Comparison of ENCODE assay signal across 24 cellular contexts in genomic region chr5:149303210-149303609, GRCh38. TPM values are rescaled to one million over a fixed set of nuclear protein-coding genes. Genes with fewer than 3 reads are reported as not detected.
DNase-seq lines count a peak whose midpoint lies in the region; ATAC-seq, FAIRE-seq and TF ChIP-seq lines count a peak whose summit lies in the region.
"Had no signal": no experiment of that assay in that cellular context is flagged by ENCODE, and none has a peak within 500 bp of the region (broad histone marks: within the 10 kb centered on the region; RNA-seq: fewer than 3 reads in every experiment).

No MANE protein-coding gene starts in this region.

- no peak overlapping the region for H2AK5ac ChIP-seq in IMR-90 (ENCODE audit: low read depth, low read length)

- no peak overlapping the region for H3K18ac ChIP-seq in IMR-90 (ENCODE audit: low read depth, low read length)

- H3K4ac ChIP-seq in IMR-90 (ENCODE audit: low read depth, low read length): no peak overlapping the region

- no peak overlapping the region for H2BK120ac ChIP-seq in IMR-90 (ENCODE audit: low read depth, low read length)

- in situ Hi-C loops in IMR-90 (cut with MboI; ENCODE audit: low sequenced_read_pairs): no loop called here

- H3K56ac ChIP-seq in IMR-90 (ENCODE audit: extremely low read depth, insufficient read depth, low read length): no peak overlapping the region

- DNase-seq in left ventricle myocardium inferior (no peak), Right ventricle myocardium superior (no peak), IMR-90 (peak; percentile 87), astrocyte (ENCODE audit: low read depth) (no peak), iris pigment epithelial cell (ENCODE audit: low read depth) (peak; percentile 55), NCI-H69 (lab: John Stamatoyannopoulos, UW) (no peak), Calu3 (no peak), GM12891 (ENCODE audit: insufficient read length, low spot score) (no peak)
- DNase-seq: BE2C; C1 segment of cervical spinal cord; CD4-positive, alpha-beta memory T cell; CD4-positive, CD25-positive, alpha-beta regulatory T cell; CD8-positive, alpha-beta memory T cell; COR-L47; DMS79 treated with DMSO at 0.1 percent for 48 hours; GF-D8 had no signal

- H3K9me3 Mint-ChIP-seq in astrocyte (ENCODE audit: unreplicated experiment) (no peaks in the 10 kb centered on the region), Calu3 (ENCODE audit: low read depth, unreplicated experiment) (no peaks in the 10 kb centered on the region)
- H3K9me3 Mint-ChIP-seq: CD14-positive monocyte; CD4-positive, alpha-beta memory T cell; CD4-positive, CD25-positive, alpha-beta regulatory T cell; CD8-positive, alpha-beta memory T cell had no signal

- no peak overlapping the region for H4K5ac ChIP-seq in IMR-90 (ENCODE audit: low read depth, low read length)

- no CpG with 5 or more reads among the region's 4 CpGs for WGBS in IMR-90 (ENCODE audit: extremely low coverage in 2 of 2, insufficient read length in 1 of 2), 2 experiments

- H3K9me3 ChIP-seq in left ventricle myocardium inferior (replicated peaks): no peaks in the 10 kb centered on the region
- H3K9me3 ChIP-seq in IMR-90 (ENCODE audit: control insufficient read depth, insufficient read depth, low read length): no peaks in the 10 kb centered on the region
- no peaks in the 10 kb centered on the region for H3K9me3 ChIP-seq in astrocyte (ENCODE audit: insufficient read depth, low read depth, low read length)
- H3K9me3 ChIP-seq: A549, BE2C, BLaER1 had no signal

- H4K91ac ChIP-seq in IMR-90 (ENCODE audit: insufficient read depth, low read depth, low read length): no peak overlapping the region

- peaks cover 4% of the 10 kb centered on the region for H3K4me1 Mint-ChIP-seq in astrocyte (ENCODE audit: low read depth, unreplicated experiment)
- no peaks in the 10 kb centered on the region for H3K4me1 Mint-ChIP-seq in Calu3 (ENCODE audit: low read depth, unreplicated experiment)
- H3K4me1 Mint-ChIP-seq: CD4-positive, alpha-beta memory T cell; CD8-positive, alpha-beta memory T cell had no signal

- H3K9me1 ChIP-seq in IMR-90 (ENCODE audit: insufficient read depth, low read length): peaks cover 14% of the 10 kb centered on the region

- no peaks in the 10 kb centered on the region for H3K79me2 ChIP-seq in astrocyte (ENCODE audit: insufficient read depth, low read length)

- CTCF ChIA-PET in IMR-90 (lab: Yijun Ruan, JAX): no interaction called here
- CTCF ChIA-PET in Calu3 (lab: Charles Lee): no interaction called here

- no peak for TF ChIP-seq POLR2A in IMR-90 (IDR thresholded peaks at IDR 0.05; ENCODE audit: low read depth, low read length)
- TF ChIP-seq POLR2A in GM12891 (IDR thresholded peaks at IDR 0.05; ENCODE audit: low read depth, low read length): no peak

- H3K4me2 ChIP-seq in IMR-90 (ENCODE audit: low read depth, low read length): no peak overlapping the region
- no peak overlapping the region for H3K4me2 ChIP-seq in astrocyte (ENCODE audit: low read length)
- H3K4me2 ChIP-seq: A549 had no signal

- H2BK15ac ChIP-seq in IMR-90 (ENCODE audit: low read depth, low read length): no peak overlapping the region

- H3K27me3 Mint-ChIP-seq in astrocyte (ENCODE audit: low read depth, unreplicated experiment) (peaks cover 2% of the 10 kb centered on the region), Calu3 (ENCODE audit: unreplicated experiment) (no peaks in the 10 kb centered on the region)

- peaks cover 67% of the 10 kb centered on the region for H3K36me3 ChIP-seq in left ventricle myocardium inferior
- H3K36me3 ChIP-seq in IMR-90 (ENCODE audit: control insufficient read depth, insufficient read depth, low read length): no peaks in the 10 kb centered on the region
- H3K36me3 ChIP-seq in astrocyte (ENCODE audit: insufficient read depth, low read length): no peaks in the 10 kb centered on the region
- H3K36me3 ChIP-seq: BE2C, BLaER1 had no signal

- BruUV-seq in IMR-90 (replicated peaks; lab: Mats Ljungman, UMichigan): no TSS peak
- BruUV-seq in Calu3 (replicated peaks; lab: Mats Ljungman, UMichigan): no TSS peak

- H3K27ac Mint-ChIP-seq in astrocyte (ENCODE audit: unreplicated experiment) (no peak overlapping the region), Calu3 (ENCODE audit: unreplicated experiment) (no peak overlapping the region)
- H3K27ac Mint-ChIP-seq: CD4-positive, CD25-positive, alpha-beta regulatory T cell; CD8-positive, alpha-beta memory T cell had no signal

- dilution Hi-C loops in IMR-90 (cut with HindIII; ENCODE audit: low sequenced_read_pairs, unreplicated experiment): no loop called here

- H2AK9ac ChIP-seq in IMR-90 (replicated peaks; ENCODE audit: low read depth, low read length, poor library complexity): no peak overlapping the region

- POLR2A ChIA-PET in IMR-90 (lab: Charles Lee; ENCODE audit: unreplicated experiment): no interaction called here

- no peak overlapping the region for H4K8ac ChIP-seq in IMR-90 (ENCODE audit: low read depth in 2 of 2, low read length in 2 of 2)

- H3K4me1 ChIP-seq in left ventricle myocardium inferior: peaks cover 73% of the 10 kb centered on the region
- peaks cover 4% of the 10 kb centered on the region for H3K4me1 ChIP-seq in IMR-90 (ENCODE audit: control insufficient read depth, insufficient read depth, low read length)
- H3K4me1 ChIP-seq in astrocyte (ENCODE audit: insufficient read depth, low read length): no peaks in the 10 kb centered on the region
- H3K4me1 ChIP-seq: A549, BE2C had no signal

- no peak overlapping the region for H2BK20ac ChIP-seq in IMR-90 (ENCODE audit: low read depth, low read length)

- no peaks in the 10 kb centered on the region for H3K79me1 ChIP-seq in IMR-90 (ENCODE audit: low read depth in 1 of 2, low read length in 2 of 2)

- TF ChIP-seq CTCF in left ventricle myocardium inferior (IDR thresholded peaks at IDR 0.05; ENCODE audit: borderline replicate concordance): no peak
- no peak for TF ChIP-seq CTCF in IMR-90 (conservative IDR thresholded peaks at IDR 0.05; ENCODE audit: low read depth, low read length)
- no peak for TF ChIP-seq CTCF in astrocyte (IDR thresholded peaks at IDR 0.05; ENCODE audit: insufficient read depth, low read depth, low read length)
- no peak for TF ChIP-seq CTCF in Calu3 (IDR thresholded peaks at IDR 0.05; ENCODE audit: unreplicated experiment)

- TF ChIP-seq RAD21 in IMR-90 (IDR thresholded peaks at IDR 0.05; ENCODE audit: low read length): no peak

- ATAC-seq in Right ventricle myocardium superior (ENCODE audit: poor library complexity) (no peak), IMR-90 (ENCODE audit: low read depth) (peak; percentile 79)
- ATAC-seq: A549 had no signal

- no peak overlapping the region for H2AFZ ChIP-seq in IMR-90 (replicated peaks; ENCODE audit: low read length, poor library complexity)
- no peak overlapping the region for H2AFZ ChIP-seq in astrocyte (ENCODE audit: low read depth, low read length)

- H2BK5ac ChIP-seq in IMR-90 (ENCODE audit: low read depth, low read length, poor library complexity, severe bottlenecking): no peak overlapping the region

- no peak overlapping the region for H3K23ac ChIP-seq in IMR-90 (ENCODE audit: low read depth, low read length)

- no peaks in the 10 kb centered on the region for H3K27me3 ChIP-seq in left ventricle myocardium inferior (ENCODE audit: low read depth)
- no peaks in the 10 kb centered on the region for H3K27me3 ChIP-seq in IMR-90 (ENCODE audit: control insufficient read depth, insufficient read depth, low read length)
- no peaks in the 10 kb centered on the region for H3K27me3 ChIP-seq in astrocyte (ENCODE audit: insufficient read depth, low read length)
- H3K27me3 ChIP-seq: BE2C, BLaER1 had no signal

- H3K4me3 ChIP-seq in left ventricle myocardium inferior (no peak overlapping the region), IMR-90 (ENCODE audit: insufficient read depth, low read depth, low read length) (no peak overlapping the region), astrocyte (ENCODE audit: insufficient read depth, low read depth, low read length) (no peak overlapping the region)
- H3K4me3 ChIP-seq: A549, BLaER1 had no signal

- H3K36me3 Mint-ChIP-seq in astrocyte (ENCODE audit: low read depth, unreplicated experiment) (peaks cover 6% of the 10 kb centered on the region), Calu3 (ENCODE audit: insufficient read depth, unreplicated experiment) (no peaks in the 10 kb centered on the region)
- H3K36me3 Mint-ChIP-seq: CD14-positive monocyte; CD4-positive, alpha-beta memory T cell; CD4-positive, CD25-positive, alpha-beta regulatory T cell; CD8-positive, alpha-beta memory T cell had no signal

- intact Hi-C loops in left ventricle myocardium inferior (cut with micrococcal nuclease): no loop called here
- intact Hi-C loops in Right ventricle myocardium superior (cut with DNase I): no loop called here
- intact Hi-C loops in IMR-90 (cut with micrococcal nuclease): no loop called here
- intact Hi-C loops in Calu3 (cut with micrococcal nuclease; ENCODE audit: unreplicated experiment): no loop called here

- no peak overlapping the region for H3K9ac ChIP-seq in IMR-90 (ENCODE audit: low read depth, low read length)
- H3K9ac ChIP-seq in astrocyte (ENCODE audit: low read length): no peak overlapping the region

- no peak overlapping the region for H3K4me3 Mint-ChIP-seq in astrocyte (ENCODE audit: unreplicated experiment)
- H3K4me3 Mint-ChIP-seq in Calu3 (ENCODE audit: low read depth, unreplicated experiment): no peak overlapping the region
- H3K4me3 Mint-ChIP-seq: CD14-positive monocyte; CD4-positive, alpha-beta memory T cell; CD4-positive, CD25-positive, alpha-beta regulatory T cell; CD8-positive, alpha-beta memory T cell had no signal

- H4K20me1 ChIP-seq in IMR-90 (ENCODE audit: insufficient read depth, low read length) (no peaks in the 10 kb centered on the region), astrocyte (ENCODE audit: insufficient read depth, low read length) (no peaks in the 10 kb centered on the region)
- H4K20me1 ChIP-seq: BLaER1 had no signal

- H3K27ac ChIP-seq in left ventricle myocardium inferior (replicated peaks) (peak overlapping the region; percentile 92), IMR-90 (ENCODE audit: insufficient read depth, low read length) (no peak overlapping the region), astrocyte (ENCODE audit: low read depth, low read length) (no peak overlapping the region)
- H3K27ac ChIP-seq: 22Rv1, A549 had no signal

- no peak overlapping the region for H3K14ac ChIP-seq in IMR-90 (replicated peaks; ENCODE audit: low read depth, low read length)

- peak; percentile 55 for FAIRE-seq in astrocyte (lab: Jason Lieb, UNC)
- FAIRE-seq in GM12891 (lab: Jason Lieb, UNC): no peak
- FAIRE-seq: A549, D721Med, G401.6, GM12892, GM18507 had no signal

RNA-seq across cellular contexts. Expression of gene AFAP1L1, which starts 31.6 kb away (rescaled TPM):
- total RNA-seq in left ventricle myocardium inferior: 40.6 TPM
- total RNA-seq in Right ventricle myocardium superior: 42.2 TPM
- total RNA-seq in IMR-90 (2012; rRNA removed): 5.3 and 5.7 TPM in 2 replicates
- polyA plus RNA-seq in IMR-90 (2012; rRNA removed): 2.9 and 3.3 TPM in 2 replicates
- polyA plus RNA-seq in IMR-90 (2012; cell fraction: cytosol; rRNA removed): 2.4 and 2.9 TPM in 2 replicates
- polyA plus RNA-seq in IMR-90 (2012; cell fraction: nucleus; rRNA removed; ENCODE audit: low replicate concordance): 2.3 and 2.4 TPM in 2 replicates
- 7.6 and 8.3 TPM in 2 replicates for total RNA-seq in astrocyte
- total RNA-seq in Calu3 (2022): 7.8 and 10.3 TPM in 2 replicates
- 0.05 TPM for polyA plus RNA-seq in GM12891 (2012; ENCODE audit: low read depth, missing spikeins)
- total RNA-seq: CD4-positive, alpha-beta memory T cell; CD4-positive, CD25-positive, alpha-beta regulatory T cell had no signal
- polyA plus RNA-seq: CD14-positive monocyte; CD4-positive, alpha-beta memory T cell; CD8-positive, alpha-beta memory T cell had no signal

RNA-seq across cellular contexts. Expression of gene GRPEL2, which starts 42.1 kb away (rescaled TPM):
- total RNA-seq in left ventricle myocardium inferior (7.6 TPM), Right ventricle myocardium superior (9.0 TPM), IMR-90 (2012; rRNA removed) (18.1 and 30.3 TPM in 2 replicates), astrocyte (26.0 and 30.0 TPM in 2 replicates), Calu3 (2022) (28.2 and 31.0 TPM in 2 replicates)
- 4.8 and 6.2 TPM in 2 replicates for polyA plus RNA-seq in IMR-90 (2012; rRNA removed)
- 1.7 and 2.5 TPM in 2 replicates for polyA plus RNA-seq in IMR-90 (2012; cell fraction: cytosol; rRNA removed)
- 4.7 and 6.4 TPM in 2 replicates for polyA plus RNA-seq in IMR-90 (2012; cell fraction: nucleus; rRNA removed; ENCODE audit: low replicate concordance)
- polyA plus RNA-seq in GM12891 (2012; ENCODE audit: low read depth, missing spikeins): 5.9 TPM

RNA-seq across cellular contexts. Expression of gene PCYOX1L, which starts 54.6 kb away (rescaled TPM):
- total RNA-seq in left ventricle myocardium inferior (3.2 TPM), Right ventricle myocardium superior (2.0 TPM), IMR-90 (2012; rRNA removed) (5.8 and 7.0 TPM in 2 replicates), astrocyte (16.6 and 21.8 TPM in 2 replicates), Calu3 (2022) (29.2 and 29.9 TPM in 2 replicates)
- polyA plus RNA-seq in IMR-90 (2012; rRNA removed): 14.3 and 16.3 TPM in 2 replicates
- polyA plus RNA-seq in IMR-90 (2012; cell fraction: cytosol; rRNA removed): 10.1 and 15.5 TPM in 2 replicates
- 30.0 and 32.4 TPM in 2 replicates for polyA plus RNA-seq in IMR-90 (2012; cell fraction: nucleus; rRNA removed; ENCODE audit: low replicate concordance)
- 8.9 TPM for polyA plus RNA-seq in GM12891 (2012; ENCODE audit: low read depth, missing spikeins)

Comparison
In these comparisons a context has a peak if more than half of its experiments do, and no peak if none do; other contexts are left out.
1. DNase-seq: peak in IMR-90 (single experiment) and iris pigment epithelial cell (single experiment); none in left ventricle myocardium inferior (single experiment), Right ventricle myocardium superior (single experiment), astrocyte (single experiment), NCI-H69 (single experiment), Calu3 (single experiment) and GM12891 (single experiment).